Comparison of ENCODE assay signal across 26 cellular contexts in genomic region chr10:63348210-63348850, GRCh38.
DNase-seq lines count a peak whose midpoint lies in the region; ATAC-seq and TF ChIP-seq lines count a peak whose summit lies in the region.
"Had no signal": no experiment of that assay in that cellular context is flagged by ENCODE, and none has a peak within 500 bp of the region (broad histone marks: within the 10 kb centered on the region; RNA-seq: fewer than 3 reads in every experiment).

No MANE protein-coding gene starts in this region.

- H3K79me2 ChIP-seq in mesendoderm (ENCODE audit: control insufficient read depth, insufficient read depth, low read length) = peaks cover 23% of the 10 kb centered on the region

- TF ChIP-seq CTCF in RWPE2 (IDR thresholded peaks at IDR 0.05; ENCODE audit: poor library complexity, severe bottlenecking) (no peak), epithelial cell of esophagus (IDR thresholded peaks at IDR 0.05; ENCODE audit: insufficient read depth, low read depth, low read length, missing control alignments) (no peak)

- DNase-seq in HCEC 1CT (peak; percentile 19), RWPE2 (ENCODE audit: low spot score) (no peak), epithelial cell of esophagus (ENCODE audit: low read depth) (peak; percentile 46), mesendoderm (peak; percentile 91), hepatic stellate cell (ENCODE audit: low spot score) (no peak), NCI-H187 (lab: John Stamatoyannopoulos, UW) (no peak)
- DNase-seq: AML-193; CD4-positive, alpha-beta memory T cell; COR-L47; DMS 273 treated with DMSO at 0.1 percent for 48 hours; DMS79; EL; GDM1; KBM-7; MM.1S; NCI-H2081; NCI-H2171; NCI-H524; NCI-H774; T-helper 1 cell had no signal

- no peaks in the 10 kb centered on the region for H3K27me3 ChIP-seq in RWPE2 (ENCODE audit: insufficient read depth, poor library complexity, severe bottlenecking)
- no peaks in the 10 kb centered on the region for H3K27me3 ChIP-seq in mesendoderm (ENCODE audit: insufficient read depth, low read length, poor library complexity)
- H3K27me3 ChIP-seq: BLaER1 treated with 17β-estradiol and CSF1 and Interleukin-3, amounts not matched to agents 10 nM and 100 nM; SJSA1 had no signal

- WGBS in mesendoderm (ENCODE audit: extremely low coverage, insufficient coverage, low lambda C conversion rate) = no CpG with 5 or more reads among the region's 3 CpGs

- no peak overlapping the region for H4K5ac ChIP-seq in mesendoderm (ENCODE audit: low read length)

- no peak overlapping the region for H4K8ac ChIP-seq in mesendoderm (ENCODE audit: low read depth, low read length)

- H3K4me1 ChIP-seq in RWPE2 (ENCODE audit: insufficient read depth, poor library complexity, severe bottlenecking) (peaks cover 2% of the 10 kb centered on the region), mesendoderm (ENCODE audit: control insufficient read depth, low read depth, low read length) (no peaks in the 10 kb centered on the region)
- H3K4me1 ChIP-seq: BLaER1 treated with 17β-estradiol and CSF1 and Interleukin-3, amounts not matched to agents 10 nM and 100 nM had no signal

- H3K56ac ChIP-seq in mesendoderm (ENCODE audit: low read length) = no peak overlapping the region

- H3K23ac ChIP-seq in mesendoderm (ENCODE audit: low read length) = no peak overlapping the region

- H3K9ac ChIP-seq in mesendoderm (ENCODE audit: low read length) = no peak overlapping the region
- H3K9ac ChIP-seq: BLaER1 treated with 17β-estradiol and CSF1 and Interleukin-3, amounts not matched to agents 10 nM and 100 nM had no signal

- H2BK15ac ChIP-seq in mesendoderm (replicated peaks; ENCODE audit: low read depth) = no peak overlapping the region

- H3K9me3 ChIP-seq in RWPE2 (ENCODE audit: severe bottlenecking) = no peaks in the 10 kb centered on the region
- H3K9me3 ChIP-seq: A549, SJSA1 had no signal

- H3K79me1 ChIP-seq in mesendoderm (ENCODE audit: low read length) = peaks cover 12% of the 10 kb centered on the region

- H3K4me2 ChIP-seq in mesendoderm (ENCODE audit: low read length) = no peak overlapping the region
- H3K4me2 ChIP-seq: A549; BLaER1 treated with 17β-estradiol and CSF1 and Interleukin-3, amounts not matched to agents 10 nM and 100 nM had no signal

- H3K4me3 ChIP-seq in RWPE2 (ENCODE audit: severe bottlenecking) (no peak overlapping the region), epithelial cell of esophagus (ENCODE audit: low read length) (no peak overlapping the region), mesendoderm (ENCODE audit: low read length) (no peak overlapping the region)
- H3K4me3 ChIP-seq: A549; BLaER1 treated with 17β-estradiol and CSF1 and Interleukin-3, amounts not matched to agents 10 nM and 100 nM; SJSA1 had no signal

- H3K27ac ChIP-seq in RWPE2 (ENCODE audit: poor library complexity, severe bottlenecking) (no peak overlapping the region), mesendoderm (ENCODE audit: low read depth, low read length) (no peak overlapping the region)
- H3K27ac ChIP-seq: A549; BLaER1 treated with 17β-estradiol and CSF1 and Interleukin-3, amounts not matched to agents 10 nM and 100 nM; SJSA1 had no signal

- ATAC-seq in RWPE2 (ENCODE audit: low read depth) = peak; percentile 86
- no peak for ATAC-seq in HG03565 (IDR thresholded peaks at IDR 0.05; ENCODE audit: unreplicated experiment)
- ATAC-seq: A549, HepG2, Right ventricle myocardium inferior had no signal

- no peak overlapping the region for H3K18ac ChIP-seq in mesendoderm (ENCODE audit: low read length)

- no peak overlapping the region for H3K4ac ChIP-seq in mesendoderm (ENCODE audit: low read depth, low read length)

- no peak overlapping the region for H2AK5ac ChIP-seq in mesendoderm (ENCODE audit: low read length)

- H3K36me3 ChIP-seq in RWPE2 (ENCODE audit: low read depth) (no peaks in the 10 kb centered on the region), mesendoderm (ENCODE audit: control insufficient read depth, insufficient read depth, low read length) (no peaks in the 10 kb centered on the region)
- H3K36me3 ChIP-seq: SJSA1 had no signal

- H2BK120ac ChIP-seq in mesendoderm (ENCODE audit: low read depth, low read length) = no peak overlapping the region

- H2BK5ac ChIP-seq in mesendoderm (ENCODE audit: low read length) = no peak overlapping the region

Comparison
In these comparisons a context has a peak if more than half of its experiments do, and no peak if none do; other contexts are left out.
1. DNase-seq: peak in HCEC 1CT (single experiment), epithelial cell of esophagus (single experiment) and mesendoderm (single experiment); none in RWPE2 (single experiment), hepatic stellate cell (single experiment) and NCI-H187 (0 of 2).